In genomic region chr5:143180751-143181150, GRCh38 we compare ENCODE assay signal across 23 cellular contexts.
"Had no signal": no experiment of that assay in that cellular context is flagged by ENCODE, and none has a peak within 500 bp of the region (broad histone marks: within the 10 kb centered on the region; RNA-seq: fewer than 3 reads in every experiment).

No MANE protein-coding gene starts in this region.

- H3K4me3 ChIP-seq: left lung, lung, pancreas, psoas muscle, right atrium auricular region, spleen, thoracic aorta, vagina had no signal

- H3K27me3 Mint-ChIP-seq: activated CD4-positive, alpha-beta memory T cell treated with anti-CD3 and anti-CD28 coated beads for 36 hours; activated naive CD8-positive, alpha-beta T cell treated with anti-CD3 and anti-CD28 coated beads, Interleukin-2, amount 50 U/mL, for 24 hours; dendritic cell treated with granulocyte-macrophage colony-stimulating factor and Interleukin-4, amounts not matched to agents 40 ng/mL and 50 ng/mL, for 4 days; naive thymus-derived CD4-positive, alpha-beta T cell; type B pancreatic cell had no signal

- H3K27ac ChIP-seq: left lung, pancreas, psoas muscle, right atrium auricular region, thoracic aorta, vagina had no signal

- H3K36me3 ChIP-seq: pancreas, right atrium auricular region, thoracic aorta, vagina had no signal

- DNase-seq: activated CD4-positive, alpha-beta memory T cell treated with anti-CD3 and anti-CD28 coated beads for 36 hours; activated CD4-positive, alpha-beta T cell treated with anti-CD3 and anti-CD28 coated beads for 1 hour; activated gamma-delta T cell; activated naive CD4-positive, alpha-beta T cell treated with anti-CD3 and anti-CD28 coated beads, Interleukin-2, amount 50 U/mL, for 16 hours; activated naive CD8-positive, alpha-beta T cell treated with anti-CD3 and anti-CD28 coated beads, Interleukin-2, amount 50 U/mL, for 24 hours; activated T-cell treated with anti-CD3 and anti-CD28 coated beads, Interleukin-2, amount 50 U/mL, for 48 hours; effector CD8-positive, alpha-beta T cell; foreskin melanocyte; kidney; left lung; naive thymus-derived CD4-positive, alpha-beta T cell; pancreas; psoas muscle; spleen; stimulated activated CD4-positive, alpha-beta T cell treated with anti-CD3 and anti-CD28 coated beads, Interleukin-4, amount 100 ng/mL, for 1 hour; stimulated activated naive CD4-positive, alpha-beta T cell treated with Interleukin-2 at 50 U/mL for 16 hours had no signal

- H3K27ac Mint-ChIP-seq: activated CD4-positive, alpha-beta memory T cell treated with anti-CD3 and anti-CD28 coated beads for 36 hours; activated naive CD8-positive, alpha-beta T cell treated with anti-CD3 and anti-CD28 coated beads, Interleukin-2, amount 50 U/mL, for 24 hours; dendritic cell treated with granulocyte-macrophage colony-stimulating factor and Interleukin-4, amounts not matched to agents 40 ng/mL and 50 ng/mL, for 4 days; naive thymus-derived CD4-positive, alpha-beta T cell; type B pancreatic cell had no signal

- H3K9me3 Mint-ChIP-seq: activated CD4-positive, alpha-beta memory T cell treated with anti-CD3 and anti-CD28 coated beads for 36 hours; activated naive CD8-positive, alpha-beta T cell treated with anti-CD3 and anti-CD28 coated beads, Interleukin-2, amount 50 U/mL, for 24 hours; dendritic cell treated with granulocyte-macrophage colony-stimulating factor and Interleukin-4, amounts not matched to agents 40 ng/mL and 50 ng/mL, for 4 days had no signal

- H3K27me3 ChIP-seq: left lung, pancreas, right atrium auricular region, spleen, vagina had no signal

- H3K4me3 Mint-ChIP-seq: activated CD4-positive, alpha-beta memory T cell treated with anti-CD3 and anti-CD28 coated beads for 36 hours; activated naive CD8-positive, alpha-beta T cell treated with anti-CD3 and anti-CD28 coated beads, Interleukin-2, amount 50 U/mL, for 24 hours; dendritic cell treated with granulocyte-macrophage colony-stimulating factor and Interleukin-4, amounts not matched to agents 40 ng/mL and 50 ng/mL, for 4 days; naive thymus-derived CD4-positive, alpha-beta T cell; type B pancreatic cell had no signal

- ATAC-seq: activated naive CD8-positive, alpha-beta T cell treated with anti-CD3 and anti-CD28 coated beads, Interleukin-2, amount 50 U/mL, for 24 hours; esophagus mucosa; left lung; naive thymus-derived CD4-positive, alpha-beta T cell; pancreas; psoas muscle had no signal

- H3K36me3 Mint-ChIP-seq: activated CD4-positive, alpha-beta memory T cell treated with anti-CD3 and anti-CD28 coated beads for 36 hours had no signal

- H3K9me3 ChIP-seq: left lung, pancreas, psoas muscle, right atrium auricular region, spleen, thoracic aorta, vagina had no signal
